In genomic region chr17:38897671-38898290, GRCh38 we compare ENCODE assay signal across 1 cellular context.
TF ChIP-seq lines count a peak whose summit lies in the region.

No MANE protein-coding gene starts in this region.

TF ChIP-seq in HepG2, 621 proteins besides CTCF, POLR2A, EP300 and RAD21 (continued from another document):
- peak; percentile 65 for TF ChIP-seq ZNF687 (CRISPR knock-in tag; IDR thresholded peaks at IDR 0.05)
- TF ChIP-seq ELF3 (CRISPR knock-in tag; IDR thresholded peaks at IDR 0.05), result no peak
- peak; percentile 25; the same call in 1 of the 2 replicates for TF ChIP-seq POLR2G (IDR thresholded peaks at IDR 0.05; ENCODE audit: low read depth, low read length)
- no peak for TF ChIP-seq FOXC1 (CRISPR knock-in tag; IDR thresholded peaks at IDR 0.05; ENCODE audit: borderline replicate concordance)
- TF ChIP-seq AHDC1 (CRISPR knock-in tag; IDR thresholded peaks at IDR 0.05; ENCODE audit: borderline replicate concordance), result no peak
- no peak for TF ChIP-seq HMGA1 (CRISPR knock-in tag; conservative IDR thresholded peaks at IDR 0.05)
- TF ChIP-seq AGO2 (optimal IDR thresholded peaks at IDR 0.05; ENCODE audit: low read depth, low read length), result no peak
- TF ChIP-seq YY1 (IDR thresholded peaks at IDR 0.05; ENCODE audit: insufficient read depth, insufficient replicate concordance, low read depth, low read length), result peak; percentile 16
- 0 out of 2 replicates have a peak, but pooled peaks have one; percentile 9 for TF ChIP-seq ZNF292 (CRISPR knock-in tag; IDR thresholded peaks at IDR 0.05; ENCODE audit: borderline replicate concordance, low read depth)
- no peak for TF ChIP-seq CENPX (CRISPR knock-in tag; IDR thresholded peaks at IDR 0.05)
- TF ChIP-seq MED1 (CRISPR knock-in tag; IDR thresholded peaks at IDR 0.05), result peak; percentile 3; the same call in 1 of the 2 replicates
- 0 out of 2 replicates have a peak, but pooled peaks have one; percentile 5 for TF ChIP-seq ARID4A (CRISPR knock-in tag; IDR thresholded peaks at IDR 0.05; ENCODE audit: borderline replicate concordance)
- no peak for TF ChIP-seq FIP1L1 (IDR thresholded peaks at IDR 0.05; ENCODE audit: borderline replicate concordance, insufficient read depth, low read depth, low read length)
- TF ChIP-seq ZBTB20 (CRISPR knock-in tag; IDR thresholded peaks at IDR 0.05; ENCODE audit: borderline replicate concordance, low read depth), result no peak; the same call in 1 of the 2 replicates
- no peak for TF ChIP-seq SNAPC4 (CRISPR knock-in tag; IDR thresholded peaks at IDR 0.05)
- no peak for TF ChIP-seq ZNF530 (CRISPR knock-in tag; IDR thresholded peaks at IDR 0.05; ENCODE audit: low read depth)
- peak; percentile 53; the same call in 1 of the 2 replicates for TF ChIP-seq SSRP1 (CRISPR knock-in tag; IDR thresholded peaks at IDR 0.05)
- no peak for TF ChIP-seq SMYD3 (CRISPR knock-in tag; IDR thresholded peaks at IDR 0.05)
